ENCODE assay signal across 11 cellular contexts in the genomic region with DNA sequence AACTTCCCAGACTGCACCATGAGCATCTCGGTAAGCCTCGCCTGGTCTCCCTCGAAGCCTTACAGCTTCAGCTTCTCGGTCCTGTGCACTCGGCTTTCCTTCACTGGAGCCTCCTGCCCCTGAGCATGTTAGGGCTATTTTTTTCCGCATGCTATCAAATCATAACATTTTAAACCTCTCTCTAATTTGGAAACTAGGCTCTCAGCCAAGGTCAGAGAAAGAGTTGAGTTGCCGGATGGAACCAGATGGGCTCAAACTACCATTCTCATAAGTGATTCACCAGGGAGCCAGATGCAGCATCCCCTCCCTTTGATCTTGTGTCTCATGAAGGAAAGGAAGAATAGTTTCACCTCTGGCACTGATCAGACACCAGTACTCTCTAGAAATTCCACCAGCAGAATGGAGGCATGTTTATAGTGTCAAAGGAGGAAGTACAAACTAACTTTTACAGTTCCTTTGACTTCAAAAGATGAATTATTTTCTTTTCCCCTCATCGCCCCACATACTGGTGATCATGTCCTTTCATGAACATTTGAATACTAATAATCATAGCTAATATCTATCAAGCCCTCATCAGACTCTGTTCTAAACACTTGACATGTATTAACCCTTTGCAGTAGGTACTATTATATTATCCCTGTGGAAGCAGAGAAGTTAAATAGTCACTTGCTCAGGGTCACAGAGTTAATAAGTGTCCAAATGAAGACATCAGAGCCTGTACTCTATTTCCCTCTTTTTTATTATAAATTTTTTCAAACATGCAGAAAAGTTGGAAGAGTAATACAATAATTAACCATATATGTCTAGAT. TPM values are rescaled to one million over a fixed set of nuclear protein-coding genes. Genes with fewer than 3 reads are reported as not detected.
DNase-seq lines count a peak whose midpoint lies in the region; ATAC-seq and TF ChIP-seq lines count a peak whose summit lies in the region.
"Had no signal": no experiment of that assay in that cellular context is flagged by ENCODE, and none has a peak within 500 bp of the region (broad histone marks: within the 10 kb centered on the region; RNA-seq: fewer than 3 reads in every experiment).

No MANE protein-coding gene starts in this region.

- WGBS in gastroesophageal sphincter (ENCODE audit: low coverage in 1 of 2), 2 donors, result 15 to 23% methylated on average over 5 to 8 of the region's 8 CpGs
- 78 to 91% methylated on average over 8 of the region's 8 CpGs for WGBS in thyroid gland, 2 donors

- H3K27ac ChIP-seq in gastroesophageal sphincter (peak overlapping the region; percentile 64 to 76 (median 72)), thyroid gland (no peak overlapping the region)
- H3K27ac ChIP-seq: right lobe of liver had no signal

- H3K36me3 ChIP-seq in gastroesophageal sphincter, result no peaks in the 10 kb centered on the region
- no peaks in the 10 kb centered on the region for H3K36me3 ChIP-seq in thyroid gland
- H3K36me3 ChIP-seq: right lobe of liver had no signal

- DNase-seq in GM04504 (ENCODE audit: low read depth), result peak; percentile 59
- DNase-seq in smooth muscle cell of the brain vasculature (ENCODE audit: low read depth, low spot score), result peak; percentile 41
- DNase-seq in thyroid gland, result no peak
- no peak for DNase-seq in NCI-H1436 treated with DMSO at 0.1 percent for 48 hours (lab: John Stamatoyannopoulos, UW)
- DNase-seq: cerebellar nuclear complex; NK-92 treated with Interleukin-12 subunit alpha and Interleukin-12 subunit beta, amount 100 ng/mL, for 24 hours; right lobe of liver had no signal

- H3K9me3 ChIP-seq in gastroesophageal sphincter (no peaks in the 10 kb centered on the region), thyroid gland (no peaks in the 10 kb centered on the region)
- H3K9me3 ChIP-seq: right lobe of liver had no signal

- TF ChIP-seq EP300 in gastroesophageal sphincter (IDR thresholded peaks at IDR 0.05), result no peak

- H3K27me3 ChIP-seq in gastroesophageal sphincter (no peaks in the 10 kb centered on the region), thyroid gland (no peaks in the 10 kb centered on the region)
- H3K27me3 ChIP-seq: right lobe of liver had no signal

- H3K4me1 ChIP-seq in gastroesophageal sphincter (peaks cover 0 to 43% (median 3%) of the 10 kb centered on the region in 3 donors), thyroid gland (peaks cover 0 to 4% of the 10 kb centered on the region in 2 donors)
- H3K4me1 ChIP-seq: right lobe of liver had no signal

- H3K4me3 ChIP-seq in gastroesophageal sphincter (peak overlapping the region in 1 of 2 donors; percentile 4), thyroid gland (replicated peaks in 1 of 3) (no peak overlapping the region)
- H3K4me3 ChIP-seq: right lobe of liver had no signal

- no peak for TF ChIP-seq POLR2A in gastroesophageal sphincter (IDR thresholded peaks at IDR 0.05)
- TF ChIP-seq POLR2A in thyroid gland (IDR thresholded peaks at IDR 0.05), result no peak

- TF ChIP-seq CTCF in gastroesophageal sphincter (IDR thresholded peaks at IDR 0.05) (no peak), thyroid gland (IDR thresholded peaks at IDR 0.05) (no peak)

- intact Hi-C loops in thyroid gland (cut with DNase I), result no loop called here

- ATAC-seq in SK-N-SH treated with all-trans-retinoic acid at 6 μM for 48 hours (peak; percentile 74), gastroesophageal sphincter (peak; percentile 58), GM19351 (IDR thresholded peaks at IDR 0.05; ENCODE audit: unreplicated experiment) (no peak), GM21619 (IDR thresholded peaks at IDR 0.05; ENCODE audit: unreplicated experiment) (no peak)

TF ChIP-seq in SK-N-SH treated with all-trans-retinoic acid at 6 μM for 48 hours, 23 proteins besides CTCF, POLR2A, EP300 and RAD21:
- TF ChIP-seq GLIS3 (CRISPR knock-in tag; IDR thresholded peaks at IDR 0.05), result no peak
- no peak for TF ChIP-seq ESRRG (CRISPR knock-in tag; IDR thresholded peaks at IDR 0.05)
- TF ChIP-seq, protein P1, sequence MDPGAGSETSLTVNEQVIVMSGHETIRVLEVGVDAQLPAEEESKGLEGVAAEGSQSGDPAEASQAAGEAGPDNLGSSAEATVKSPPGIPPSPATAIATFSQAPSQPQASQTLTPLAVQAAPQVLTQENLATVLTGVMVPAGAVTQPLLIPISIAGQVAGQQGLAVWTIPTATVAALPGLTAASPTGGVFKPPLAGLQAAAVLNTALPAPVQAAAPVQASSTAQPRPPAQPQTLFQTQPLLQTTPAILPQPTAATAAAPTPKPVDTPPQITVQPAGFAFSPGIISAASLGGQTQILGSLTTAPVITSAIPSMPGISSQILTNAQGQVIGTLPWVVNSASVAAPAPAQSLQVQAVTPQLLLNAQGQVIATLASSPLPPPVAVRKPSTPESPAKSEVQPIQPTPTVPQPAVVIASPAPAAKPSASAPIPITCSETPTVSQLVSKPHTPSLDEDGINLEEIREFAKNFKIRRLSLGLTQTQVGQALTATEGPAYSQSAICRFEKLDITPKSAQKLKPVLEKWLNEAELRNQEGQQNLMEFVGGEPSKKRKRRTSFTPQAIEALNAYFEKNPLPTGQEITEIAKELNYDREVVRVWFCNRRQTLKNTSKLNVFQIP (CRISPR knock-in tag; IDR thresholded peaks at IDR 0.05; ENCODE audit: borderline replicate concordance, low read depth), result no peak
- TF ChIP-seq, protein P2, sequence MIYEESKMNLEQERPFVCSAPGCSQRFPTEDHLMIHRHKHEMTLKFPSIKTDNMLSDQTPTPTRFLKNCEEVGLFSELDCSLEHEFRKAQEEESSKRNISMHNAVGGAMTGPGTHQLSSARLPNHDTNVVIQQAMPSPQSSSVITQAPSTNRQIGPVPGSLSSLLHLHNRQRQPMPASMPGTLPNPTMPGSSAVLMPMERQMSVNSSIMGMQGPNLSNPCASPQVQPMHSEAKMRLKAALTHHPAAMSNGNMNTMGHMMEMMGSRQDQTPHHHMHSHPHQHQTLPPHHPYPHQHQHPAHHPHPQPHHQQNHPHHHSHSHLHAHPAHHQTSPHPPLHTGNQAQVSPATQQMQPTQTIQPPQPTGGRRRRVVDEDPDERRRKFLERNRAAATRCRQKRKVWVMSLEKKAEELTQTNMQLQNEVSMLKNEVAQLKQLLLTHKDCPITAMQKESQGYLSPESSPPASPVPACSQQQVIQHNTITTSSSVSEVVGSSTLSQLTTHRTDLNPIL (CRISPR knock-in tag; IDR thresholded peaks at IDR 0.05; ENCODE audit: low read depth), result no peak
- TF ChIP-seq, protein P3, sequence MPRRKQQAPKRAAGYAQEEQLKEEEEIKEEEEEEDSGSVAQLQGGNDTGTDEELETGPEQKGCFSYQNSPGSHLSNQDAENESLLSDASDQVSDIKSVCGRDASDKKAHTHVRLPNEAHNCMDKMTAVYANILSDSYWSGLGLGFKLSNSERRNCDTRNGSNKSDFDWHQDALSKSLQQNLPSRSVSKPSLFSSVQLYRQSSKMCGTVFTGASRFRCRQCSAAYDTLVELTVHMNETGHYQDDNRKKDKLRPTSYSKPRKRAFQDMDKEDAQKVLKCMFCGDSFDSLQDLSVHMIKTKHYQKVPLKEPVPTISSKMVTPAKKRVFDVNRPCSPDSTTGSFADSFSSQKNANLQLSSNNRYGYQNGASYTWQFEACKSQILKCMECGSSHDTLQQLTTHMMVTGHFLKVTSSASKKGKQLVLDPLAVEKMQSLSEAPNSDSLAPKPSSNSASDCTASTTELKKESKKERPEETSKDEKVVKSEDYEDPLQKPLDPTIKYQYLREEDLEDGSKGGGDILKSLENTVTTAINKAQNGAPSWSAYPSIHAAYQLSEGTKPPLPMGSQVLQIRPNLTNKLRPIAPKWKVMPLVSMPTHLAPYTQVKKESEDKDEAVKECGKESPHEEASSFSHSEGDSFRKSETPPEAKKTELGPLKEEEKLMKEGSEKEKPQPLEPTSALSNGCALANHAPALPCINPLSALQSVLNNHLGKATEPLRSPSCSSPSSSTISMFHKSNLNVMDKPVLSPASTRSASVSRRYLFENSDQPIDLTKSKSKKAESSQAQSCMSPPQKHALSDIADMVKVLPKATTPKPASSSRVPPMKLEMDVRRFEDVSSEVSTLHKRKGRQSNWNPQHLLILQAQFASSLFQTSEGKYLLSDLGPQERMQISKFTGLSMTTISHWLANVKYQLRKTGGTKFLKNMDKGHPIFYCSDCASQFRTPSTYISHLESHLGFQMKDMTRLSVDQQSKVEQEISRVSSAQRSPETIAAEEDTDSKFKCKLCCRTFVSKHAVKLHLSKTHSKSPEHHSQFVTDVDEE (CRISPR knock-in tag; IDR thresholded peaks at IDR 0.05), result no peak
- no peak for TF ChIP-seq ZNF565 (CRISPR knock-in tag; conservative IDR thresholded peaks at IDR 0.05; ENCODE audit: low read depth)
- TF ChIP-seq ISL1 (CRISPR knock-in tag; IDR thresholded peaks at IDR 0.05), result no peak
- TF ChIP-seq ZFP30 (CRISPR knock-in tag; IDR thresholded peaks at IDR 0.05), result no peak
- TF ChIP-seq ARNTL (CRISPR knock-in tag; IDR thresholded peaks at IDR 0.05; ENCODE audit: borderline replicate concordance, low read depth), result no peak
- TF ChIP-seq ZNF70 (CRISPR knock-in tag; IDR thresholded peaks at IDR 0.05), result no peak
- TF ChIP-seq ZNF8 (CRISPR knock-in tag; IDR thresholded peaks at IDR 0.05), result no peak
- no peak for TF ChIP-seq BACH2 (CRISPR knock-in tag; IDR thresholded peaks at IDR 0.05; ENCODE audit: borderline replicate concordance)
- TF ChIP-seq ZFP3 (CRISPR knock-in tag; IDR thresholded peaks at IDR 0.05), result no peak
- TF ChIP-seq, protein P4, sequence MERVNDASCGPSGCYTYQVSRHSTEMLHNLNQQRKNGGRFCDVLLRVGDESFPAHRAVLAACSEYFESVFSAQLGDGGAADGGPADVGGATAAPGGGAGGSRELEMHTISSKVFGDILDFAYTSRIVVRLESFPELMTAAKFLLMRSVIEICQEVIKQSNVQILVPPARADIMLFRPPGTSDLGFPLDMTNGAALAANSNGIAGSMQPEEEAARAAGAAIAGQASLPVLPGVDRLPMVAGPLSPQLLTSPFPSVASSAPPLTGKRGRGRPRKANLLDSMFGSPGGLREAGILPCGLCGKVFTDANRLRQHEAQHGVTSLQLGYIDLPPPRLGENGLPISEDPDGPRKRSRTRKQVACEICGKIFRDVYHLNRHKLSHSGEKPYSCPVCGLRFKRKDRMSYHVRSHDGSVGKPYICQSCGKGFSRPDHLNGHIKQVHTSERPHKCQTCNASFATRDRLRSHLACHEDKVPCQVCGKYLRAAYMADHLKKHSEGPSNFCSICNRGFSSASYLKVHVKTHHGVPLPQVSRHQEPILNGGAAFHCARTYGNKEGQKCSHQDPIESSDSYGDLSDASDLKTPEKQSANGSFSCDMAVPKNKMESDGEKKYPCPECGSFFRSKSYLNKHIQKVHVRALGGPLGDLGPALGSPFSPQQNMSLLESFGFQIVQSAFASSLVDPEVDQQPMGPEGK (CRISPR knock-in tag; IDR thresholded peaks at IDR 0.05; ENCODE audit: borderline replicate concordance), result no peak
- TF ChIP-seq OSR1 (CRISPR knock-in tag; IDR thresholded peaks at IDR 0.05), result no peak
- no peak for TF ChIP-seq TCF4 (CRISPR knock-in tag; IDR thresholded peaks at IDR 0.05; ENCODE audit: borderline replicate concordance)
- no peak for TF ChIP-seq SNAI2 (CRISPR knock-in tag; IDR thresholded peaks at IDR 0.05)
- no peak for TF ChIP-seq CSDC2 (CRISPR knock-in tag; IDR thresholded peaks at IDR 0.05)

RNA-seq across cellular contexts. Expression of a gene that starts 46.7 kb away (rescaled TPM):
- total RNA-seq in gastroesophageal sphincter (100 to 1,000 TPM in 3 of 4 donors, 10 to 100 TPM in 1; 96.0 to 134 (median 115) TPM), thyroid gland (100 to 1,000 TPM; 119 to 163 (median 130) TPM)

Comparison
In these comparisons a context has a peak if more than half of its experiments do, and no peak if none do; other contexts are left out.
1. DNase-seq: peak in GM04504 (single experiment) and smooth muscle cell of the brain vasculature (single experiment); none in thyroid gland (0 of 2) and NCI-H1436 treated with DMSO at 0.1 percent for 48 hours (single experiment).
2. ATAC-seq: peak in SK-N-SH treated with all-trans-retinoic acid at 6 μM for 48 hours (single experiment) and gastroesophageal sphincter (single experiment); none in GM19351 (single experiment) and GM21619 (single experiment).
3. H3K27ac ChIP-seq: peak in gastroesophageal sphincter (4 of 4); none in thyroid gland (0 of 3).